ENCODE assay signal across 18 cellular contexts in genomic region chr2:12389354-12390045, GRCh38.
DNase-seq lines count a peak whose midpoint lies in the region; ATAC-seq and TF ChIP-seq lines count a peak whose summit lies in the region.
"Had no signal": no experiment of that assay in that cellular context is flagged by ENCODE, and none has a peak within 500 bp of the region (broad histone marks: within the 10 kb centered on the region; RNA-seq: fewer than 3 reads in every experiment).

No MANE protein-coding gene starts in this region.

- no peaks in the 10 kb centered on the region for H3K27me3 ChIP-seq in HAP-1 (ENCODE audit: low read depth)
- H3K27me3 ChIP-seq: esophagus muscularis mucosa, neural progenitor cell had no signal

- in situ Hi-C loops in HAP-1 (cut with MboI; ENCODE audit: low sequenced_read_pairs): no loop called here

- H3K4me1 ChIP-seq in mesodermal cell (ENCODE audit: control insufficient read depth, insufficient read depth, low read length, poor library complexity, severe bottlenecking): peaks cover 9% of the 10 kb centered on the region
- no peaks in the 10 kb centered on the region for H3K4me1 ChIP-seq in HAP-1
- H3K4me1 ChIP-seq: esophagus muscularis mucosa, neural progenitor cell had no signal

- H3K9me3 ChIP-seq in mesodermal cell (ENCODE audit: control insufficient read depth, low read length) (peaks cover 10% of the 10 kb centered on the region), HAP-1 (no peaks in the 10 kb centered on the region)
- H3K9me3 ChIP-seq: esophagus muscularis mucosa had no signal

- H3K4me3 ChIP-seq in AG10803 (ENCODE audit: low read length): no peak overlapping the region
- no peak overlapping the region for H3K4me3 ChIP-seq in epithelial cell of esophagus (ENCODE audit: low read length)
- H3K4me3 ChIP-seq in mesodermal cell (ENCODE audit: extremely low read depth, insufficient read depth, low read length, poor library complexity, severe bottlenecking): no peak overlapping the region
- no peak overlapping the region for H3K4me3 ChIP-seq in HAP-1
- H3K4me3 ChIP-seq: esophagus muscularis mucosa, neural progenitor cell had no signal

- DNase-seq in AG10803 (ENCODE audit: low read depth): peak; percentile 48
- peak; percentile 88 for DNase-seq in RPMI7951 (ENCODE audit: low read depth)
- DNase-seq in epithelial cell of esophagus (ENCODE audit: low read depth): peak; percentile 38
- DNase-seq in left cardiac atrium: no peak
- no peak for DNase-seq in DMS 273 (lab: John Stamatoyannopoulos, UW; ENCODE audit: unreplicated experiment)
- no peak for DNase-seq in HAP-1 (ENCODE audit: low spot score in 2 of 2)
- DNase-seq in stimulated activated CD4-positive, alpha-beta T cell treated with anti-CD3 and anti-CD28 coated beads, Interleukin-4, amount 100 ng/mL, for 1 hour: no peak
- DNase-seq: activated CD4-positive, alpha-beta T cell treated with anti-CD3 and anti-CD28 coated beads, Interleukin-2, amount 10 ng/mL, durations not matched to agents 24 days and 14 days; CD4-positive, alpha-beta memory T cell; DMS79; hippocampal formation; KG1; NCI-H1930; Right ventricle myocardium superior; T-helper 1 cell had no signal

- ATAC-seq in left cardiac atrium: no peak

- intact Hi-C loops in left cardiac atrium (cut with DNase I): no loop called here

- peak overlapping the region; percentile 43 for H3K27ac ChIP-seq in mesodermal cell (ENCODE audit: low read depth, low read length, severe bottlenecking)
- H3K27ac ChIP-seq: esophagus muscularis mucosa, neural progenitor cell had no signal

- TF ChIP-seq CTCF in AG10803 (conservative IDR thresholded peaks at IDR 0.05; ENCODE audit: low read length) (no peak), epithelial cell of esophagus (IDR thresholded peaks at IDR 0.05; ENCODE audit: insufficient read depth, low read depth, low read length, missing control alignments) (no peak)

- WGBS in mesodermal cell (ENCODE audit: insufficient coverage in 2 of 2), 2 experiments: 85 to 89% methylated on average over 7 to 8 of the region's 9 CpGs

- H3K36me3 ChIP-seq in mesodermal cell (ENCODE audit: control insufficient read depth, insufficient read depth, low read length) (no peaks in the 10 kb centered on the region), HAP-1 (replicated peaks) (no peaks in the 10 kb centered on the region)
- H3K36me3 ChIP-seq: esophagus muscularis mucosa, neural progenitor cell had no signal

Comparison
In these comparisons a context has a peak if more than half of its experiments do, and no peak if none do; other contexts are left out.
1. DNase-seq: peak in AG10803 (single experiment), RPMI7951 (single experiment) and epithelial cell of esophagus (single experiment); none in left cardiac atrium (single experiment), DMS 273 (single experiment), HAP-1 (0 of 2) and stimulated activated CD4-positive, alpha-beta T cell treated with anti-CD3 and anti-CD28 coated beads, Interleukin-4, amount 100 ng/mL, for 1 hour (single experiment).